In genomic region chr12:12891646-12892355, GRCh38 we compare ENCODE assay signal across 9 cellular contexts. TPM values are rescaled to one million over a fixed set of nuclear protein-coding genes. Genes with fewer than 3 reads are reported as not detected.
A peak's percentile ranks its signal among the peaks of the same experiment; 100 is the strongest.
DNase-seq lines count a peak whose midpoint lies in the region; ATAC-seq, FAIRE-seq and TF ChIP-seq lines count a peak whose summit lies in the region.
"Had no signal": no experiment of that assay in that cellular context is flagged by ENCODE, and none has a peak within 500 bp of the region (broad histone marks: within the 10 kb centered on the region; RNA-seq: fewer than 3 reads in every experiment).

No MANE protein-coding gene starts in this region.

- H2AFZ ChIP-seq in K562 (ENCODE audit: low read depth, low read length) (peak overlapping the region; percentile 89; the same call in 1 of the 2 replicates), HepG2 (ENCODE audit: low read length) (no peak overlapping the region)

- H3K4me3 ChIP-seq in K562 (peak overlapping the region; percentile 22; the same call in 1 of the 2 replicates), HepG2 (replicated peaks in 1 of 3; ENCODE audit: insufficient read depth in 1 of 3, low read depth in 2 of 3, low read length in 3 of 3) (peak overlapping the region; percentile 48 to 71 (median 52); a peak in 3 of 6 replicates), thyroid gland (replicated peaks in 1 of 3) (peak overlapping the region; percentile 27 to 47 (median 38))

- peak overlapping the region; percentile 75; the same call in 1 of the 2 replicates for H3K4me2 ChIP-seq in K562 (ENCODE audit: insufficient read depth, low read length)
- peak overlapping the region; percentile 97 for H3K4me2 ChIP-seq in HepG2 (ENCODE audit: low read depth, low read length)

- in situ Hi-C loops in K562 (cut with MboI) = no loop called here
- in situ Hi-C loops in HepG2 (cut with HindIII; ENCODE audit: extremely low pct_ligation_motif_present, low pct_unique_long_range_greater_than_20kb) = no loop called here

- H3K4me3 Mint-ChIP-seq in activated CD4-positive, alpha-beta T cell treated with anti-CD3 and anti-CD28 coated beads, Interleukin-2, amount 10 ng/mL, durations not matched to agents 24 days and 14 days = peak overlapping the region; percentile 84

- peaks cover 9% of the 10 kb centered on the region for H3K4me1 Mint-ChIP-seq in activated CD4-positive, alpha-beta T cell treated with anti-CD3 and anti-CD28 coated beads, Interleukin-2, amount 10 ng/mL, durations not matched to agents 24 days and 14 days
- H3K4me1 Mint-ChIP-seq: natural killer cell had no signal

- WGBS in K562 (ENCODE audit: insufficient coverage, low coverage, missing lambda C conversion rate) = 13% methylated on average over 12 of the region's 15 CpGs
- 17% methylated on average over 15 of the region's 15 CpGs for WGBS in HepG2 (ENCODE audit: low lambda C conversion rate)
- 6 to 7% methylated on average over 15 of the region's 15 CpGs for WGBS in thyroid gland, 2 donors

- no peak overlapping the region for H3K27ac Mint-ChIP-seq in activated CD4-positive, alpha-beta T cell treated with anti-CD3 and anti-CD28 coated beads, Interleukin-2, amount 10 ng/mL, durations not matched to agents 24 days and 14 days
- H3K27ac Mint-ChIP-seq: natural killer cell had no signal

- TF ChIP-seq EP300 in K562 (IDR thresholded peaks at IDR 0.05; ENCODE audit: low read length) (no peak), HepG2 (IDR thresholded peaks at IDR 0.05; ENCODE audit: low read depth in 2 of 2, low read length in 2 of 2) (no peak), HepG2 (CRISPR knock-in tag; IDR thresholded peaks at IDR 0.05; ENCODE audit: borderline replicate concordance) (no peak)

- BruUV-seq in K562 (replicated peaks; lab: Mats Ljungman, UMichigan) (no TSS peak), HepG2 (replicated peaks; lab: Mats Ljungman, UMichigan) (no TSS peak)

- H3K36me3 ChIP-seq in K562 (ENCODE audit: control insufficient read depth, insufficient read depth, low read length) (no peaks in the 10 kb centered on the region), HepG2 (replicated peaks in 1 of 2; ENCODE audit: control insufficient read depth in 1 of 2, insufficient read depth in 2 of 2, low read length in 2 of 2) (no peaks in the 10 kb centered on the region), thyroid gland (no peaks in the 10 kb centered on the region)

- intact Hi-C loops in activated CD4-positive, alpha-beta T cell treated with anti-CD3 and anti-CD28 coated beads, Interleukin-2, amount 10 ng/mL, durations not matched to agents 24 days and 14 days (cut with micrococcal nuclease) = no loop called here
- intact Hi-C loops in K562 (cut with micrococcal nuclease) = no loop called here
- intact Hi-C loops in HepG2 (cut with micrococcal nuclease; ENCODE audit: unreplicated experiment) = loop anchor here (5.0 kb wide), 2 partner anchors 54 to 1674 kb away; no protein-coding TSS in a partner anchor
- intact Hi-C loops in thyroid gland (cut with DNase I) = loop anchor here (5.0 to 10.0 kb wide), 2 partner anchors 54 to 167 kb away; no protein-coding TSS in a partner anchor

- no peak for TF ChIP-seq CTCF in K562 (IDR thresholded peaks at IDR 0.05 in 2 of 3, conservative IDR thresholded peaks at IDR 0.05 in 1 of 3; ENCODE audit: insufficient read depth in 2 of 3, low read depth in 1 of 3, low read length in 3 of 3)
- no peak for TF ChIP-seq CTCF in HepG2 (CRISPR knock-in tag; IDR thresholded peaks at IDR 0.05)
- TF ChIP-seq CTCF in thyroid gland (IDR thresholded peaks at IDR 0.05) = peak in 1 of 6 experiments; percentile 13

- peaks cover 14 to 30% of the 10 kb centered on the region in 2 experiments for H3K27me3 ChIP-seq in K562 (ENCODE audit: control insufficient read depth in 2 of 2, insufficient read depth in 2 of 2, low read length in 2 of 2)
- peaks cover 6 to 55% of the 10 kb centered on the region in 2 experiments; a peak in 4 of 5 replicates for H3K27me3 ChIP-seq in HepG2 (ENCODE audit: control insufficient read depth in 1 of 2, insufficient read depth in 2 of 2, low read length in 2 of 2)
- no peaks in the 10 kb centered on the region for H3K27me3 ChIP-seq in thyroid gland

- H3K36me3 Mint-ChIP-seq in activated CD4-positive, alpha-beta T cell treated with anti-CD3 and anti-CD28 coated beads, Interleukin-2, amount 10 ng/mL, durations not matched to agents 24 days and 14 days (ENCODE audit: low read depth) = no peaks in the 10 kb centered on the region
- H3K36me3 Mint-ChIP-seq: natural killer cell had no signal

- H3K9me3 ChIP-seq in K562 (replicated peaks; ENCODE audit: control insufficient read depth, insufficient read depth, low read depth, low read length) (no peaks in the 10 kb centered on the region), HepG2 (ENCODE audit: low read length) (no peaks in the 10 kb centered on the region), thyroid gland (no peaks in the 10 kb centered on the region)

- no peak for DNase-seq in activated CD4-positive, alpha-beta T cell treated with anti-CD3 and anti-CD28 coated beads, Interleukin-2, amount 10 ng/mL, durations not matched to agents 24 days and 14 days
- no peak for DNase-seq in activated CD4-positive, alpha-beta T cell treated with anti-CD3 and anti-CD28 coated beads for 48 hours
- DNase-seq in K562 (ENCODE audit: extremely low read depth in 1 of 4, low spot score in 3 of 4) (no peak), HepG2 (ENCODE audit: low spot score) (no peak), thyroid gland (peak; percentile 43 to 48), anterior cingulate cortex (lab: John Stamatoyannopoulos, UW) (no peak), GM19239 (ENCODE audit: insufficient read length, low spot score) (no peak)
- no peak for DNase-seq in activated CD8-positive, alpha-beta memory T cell treated with anti-CD3 and anti-CD28 coated beads, Interleukin-2, amount 50 U/mL, for 4 hours

- no peak for FAIRE-seq in K562 (lab: Jason Lieb, UNC)
- no peak for FAIRE-seq in HepG2 (lab: Jason Lieb, UNC)
- FAIRE-seq in GM19239 (lab: Jason Lieb, UNC) = no peak

- H3K4me1 ChIP-seq in K562 (replicated peaks in 1 of 2; ENCODE audit: control insufficient read depth in 2 of 2, insufficient read depth in 2 of 2, low read length in 2 of 2) (peaks cover 5 to 12% of the 10 kb centered on the region in 2 experiments; a peak in 4 of 5 replicates), HepG2 (ENCODE audit: insufficient read depth, low read length) (peaks cover 19% of the 10 kb centered on the region; the same call in 1 of the 2 replicates), thyroid gland (peaks cover 17 to 25% of the 10 kb centered on the region in 2 donors)

- POLR2A ChIA-PET in K562 (lab: Yijun Ruan, JAX) = interaction anchor here (1.1 kb wide), 2 partner anchors 14 to 105 kb away, joined by 3 read pairs; no protein-coding TSS in a partner anchor
- POLR2A ChIA-PET in HepG2 (lab: Yijun Ruan, JAX) = no interaction called here

- ATAC-seq in K562 (no peak), HepG2 (no peak)

- no peaks in the 10 kb centered on the region for H3K79me2 ChIP-seq in K562 (ENCODE audit: control insufficient read depth, insufficient read depth, low read length)
- no peaks in the 10 kb centered on the region for H3K79me2 ChIP-seq in HepG2 (ENCODE audit: insufficient read depth, low read length)

- H3K27me3 Mint-ChIP-seq in activated CD4-positive, alpha-beta T cell treated with anti-CD3 and anti-CD28 coated beads, Interleukin-2, amount 10 ng/mL, durations not matched to agents 24 days and 14 days = peaks cover 51% of the 10 kb centered on the region

- H3K9ac ChIP-seq in K562 (ENCODE audit: insufficient read depth in 1 of 2, low read depth in 2 of 2, low read length in 2 of 2) (peak overlapping the region in 1 of 2 experiments; percentile 87; a peak in 2 of 4 replicates), HepG2 (ENCODE audit: insufficient read depth, low read depth, low read length) (no peak overlapping the region)

- TF ChIP-seq RAD21 in K562 (CRISPR knock-in tag; conservative IDR thresholded peaks at IDR 0.05 in 1 of 2, IDR thresholded peaks at IDR 0.05 in 1 of 2) (no peak), HepG2 (CRISPR knock-in tag; IDR thresholded peaks at IDR 0.05) (no peak)

- CTCF ChIA-PET in K562 (lab: Yijun Ruan, JAX; ENCODE audit: low intra/inter-chr PET ratio) (no interaction called here), HepG2 (lab: Yijun Ruan, JAX; ENCODE audit: low intra/inter-chr PET ratio, low total read pairs) (no interaction called here)

- no peaks in the 10 kb centered on the region for H3K9me1 ChIP-seq in K562 (ENCODE audit: control insufficient read depth, insufficient read depth, low read length)

- TF ChIP-seq POLR2A in K562 (conservative IDR thresholded peaks at IDR 0.05) (no peak), HepG2 (IDR thresholded peaks at IDR 0.05; ENCODE audit: insufficient read depth in 1 of 2, low read depth in 2 of 2, low read length in 2 of 2) (no peak), thyroid gland (IDR thresholded peaks at IDR 0.05) (no peak)

- no peaks in the 10 kb centered on the region for H3K9me3 Mint-ChIP-seq in activated CD4-positive, alpha-beta T cell treated with anti-CD3 and anti-CD28 coated beads, Interleukin-2, amount 10 ng/mL, durations not matched to agents 24 days and 14 days
- H3K9me3 Mint-ChIP-seq: natural killer cell had no signal

- H4K20me1 ChIP-seq in K562 (replicated peaks; ENCODE audit: control insufficient read depth, insufficient read depth, low read length) (no peaks in the 10 kb centered on the region), HepG2 (ENCODE audit: insufficient read depth, low read length) (no peaks in the 10 kb centered on the region)

- H3K27ac ChIP-seq in K562 (ENCODE audit: extremely low read depth, low read depth, low read length) (no peak overlapping the region), HepG2 (ENCODE audit: extremely low read length, insufficient read depth, low read length) (no peak overlapping the region), thyroid gland (peak overlapping the region; percentile 88 to 98 (median 94))

RNA-seq across cellular contexts. Expression of gene GPRC5A, which starts 0.4 kb away (rescaled TPM):
- not detected in 2 replicates for total RNA-seq in activated CD4-positive, alpha-beta T cell treated with anti-CD3 and anti-CD28 coated beads, Interleukin-2, amount 10 ng/mL, durations not matched to agents 24 days and 14 days
- total RNA-seq in K562 (2011; cell fraction: chromatin; rRNA removed; ENCODE audit: low replicate concordance) = 0.16 and 0.65 TPM in 2 replicates
- total RNA-seq in K562 (2011; cell fraction: nucleolus; rRNA removed) = 0.17 and 0.26 TPM in 2 replicates
- 0.07 and 0.23 TPM in 2 replicates for total RNA-seq in K562 (2011; cell fraction: nucleoplasm; rRNA removed)
- total RNA-seq in K562 (2014; rRNA removed) = not detected in 2 replicates
- total RNA-seq in K562 (2014; rRNA removed; fragmentation: Illumina TruSeq; extraction: Trizol) = not detected in 2 replicates
- total RNA-seq in K562 (2015; rRNA removed; fragmentation: Illumina TruSeq; extraction: Trizol) = not detected in 2 replicates
- 0.64 and 0.78 TPM in 2 replicates for total RNA-seq in K562 (2021)
- 0.08 and 0.18 TPM in 2 replicates for polyA plus RNA-seq in K562 (2011; rRNA removed)
- polyA plus RNA-seq in K562 (2011; cell fraction: cytosol; rRNA removed) = 0.28 and 0.66 TPM in 2 replicates
- 0.06 and 0.29 TPM in 2 replicates for polyA plus RNA-seq in K562 (2011; cell fraction: nucleus; rRNA removed)
- polyA plus RNA-seq in K562 (2012) = 0.03 and 0.04 TPM in 2 replicates
- polyA plus RNA-seq in K562 (2014; fragmentation: Illumina TruSeq; extraction: Trizol) = 0.01 and 0.03 TPM in 2 replicates
- polyA plus RNA-seq in K562 (2014; fragmentation: Nextera tagmentation; extraction: Ambion mirVana) = not detected
- 0.04 TPM in 1 of 2 replicates, not detected in the other for polyA plus RNA-seq in K562 (2014; rRNA removed)
- 0.18 and 0.53 TPM in 2 replicates for polyA minus RNA-seq in K562 (2011; rRNA and poly(A)+ RNA removed)
- 0.38 and 2.5 TPM in 2 replicates for polyA minus RNA-seq in K562 (2011; cell fraction: cytosol; rRNA and poly(A)+ RNA removed)
- polyA minus RNA-seq in K562 (2011; cell fraction: nucleus; rRNA and poly(A)+ RNA removed) = 0.44 and 0.54 TPM in 2 replicates
- 0.24 and 0.27 TPM in 2 replicates for total RNA-seq in HepG2 (2016; rRNA removed; fragmentation: Illumina TruSeq; extraction: Trizol)
- 0.18 TPM in 1 of 2 replicates, not detected in the other for total RNA-seq in HepG2 (2016; cell fraction: cytosol; rRNA removed; fragmentation: Illumina TruSeq; extraction: Trizol; ENCODE audit: low read depth)
- 0.18 and 0.80 TPM in 2 replicates for total RNA-seq in HepG2 (2016; cell fraction: insoluble cytoplasmic fraction; rRNA removed; fragmentation: Illumina TruSeq; extraction: Trizol)
- 0.06 and 0.07 TPM in 2 replicates for total RNA-seq in HepG2 (2016; cell fraction: membrane; rRNA removed; fragmentation: Illumina TruSeq; extraction: Trizol)
- total RNA-seq in HepG2 (2016; cell fraction: nucleus; rRNA removed; fragmentation: Illumina TruSeq; extraction: Trizol) = 0.63 and 1.0 TPM in 2 replicates
- polyA plus RNA-seq in HepG2 (2011; rRNA removed) = 3.0 and 3.3 TPM in 2 replicates
- 3.3 TPM in 2 replicates for polyA plus RNA-seq in HepG2 (2011; cell fraction: cytosol; rRNA removed)
- polyA plus RNA-seq in HepG2 (2011; cell fraction: nucleus; rRNA removed) = 1.1 and 1.2 TPM in 2 replicates
- 0.38 and 0.91 TPM in 2 replicates for polyA plus RNA-seq in HepG2 (2012)
- polyA plus RNA-seq in HepG2 (2016; cell fraction: cytosol; fragmentation: Illumina TruSeq; extraction: Trizol; ENCODE audit: low read depth) = 0.05 and 0.16 TPM in 2 replicates
- 0.49 and 0.73 TPM in 2 replicates for polyA plus RNA-seq in HepG2 (2016; cell fraction: insoluble cytoplasmic fraction; fragmentation: Illumina TruSeq; extraction: Trizol; ENCODE audit: low read depth)
- 0.24 and 0.27 TPM in 2 replicates for polyA plus RNA-seq in HepG2 (2016; cell fraction: membrane; fragmentation: Illumina TruSeq; extraction: Trizol; ENCODE audit: low read depth)
- 1.00 and 1.3 TPM in 2 replicates for polyA plus RNA-seq in HepG2 (2016; cell fraction: nucleus; fragmentation: Illumina TruSeq; extraction: Trizol; ENCODE audit: insufficient read depth, low read depth)
- 20.8 and 1,453 TPM in 2 replicates for polyA minus RNA-seq in HepG2 (2011; rRNA and poly(A)+ RNA removed; ENCODE audit: low replicate concordance)
- polyA minus RNA-seq in HepG2 (2011; cell fraction: cytosol; rRNA and poly(A)+ RNA removed) = 2.6 and 2.8 TPM in 2 replicates
- 1.1 and 1.4 TPM in 2 replicates for polyA minus RNA-seq in HepG2 (2011; cell fraction: nucleus; rRNA and poly(A)+ RNA removed)
- 100 to 1,000 TPM; 107 to 207 (median 128) TPM for total RNA-seq in thyroid gland

Comparison
In these comparisons a context has a peak if more than half of its experiments do, and no peak if none do; other contexts are left out.
1. DNase-seq: peak in thyroid gland (2 of 2); none in activated CD4-positive, alpha-beta T cell treated with anti-CD3 and anti-CD28 coated beads, Interleukin-2, amount 10 ng/mL, durations not matched to agents 24 days and 14 days (single experiment), activated CD4-positive, alpha-beta T cell treated with anti-CD3 and anti-CD28 coated beads for 48 hours (single experiment), K562 (0 of 4), HepG2 (single experiment), anterior cingulate cortex (0 of 58), activated CD8-positive, alpha-beta memory T cell treated with anti-CD3 and anti-CD28 coated beads, Interleukin-2, amount 50 U/mL, for 4 hours (single experiment) and GM19239 (single experiment).
2. H3K27ac ChIP-seq: peak in thyroid gland (3 of 3); none in K562 (single experiment) and HepG2 (single experiment).
3. RNA of gene GPRC5A, which starts 0.4 kb away (total RNA-seq): 107 to 207 TPM in thyroid gland; 0.06 to 1.0 TPM in HepG2, not detected in activated CD4-positive, alpha-beta T cell treated with anti-CD3 and anti-CD28 coated beads, Interleukin-2, amount 10 ng/mL, durations not matched to agents 24 days and 14 days and 0.07 to 0.78 TPM in K562; every median in the first group is over 10 times any median in the second.
4. intact Hi-C loops: an anchor here in HepG2 (5.0 kb wide) and thyroid gland (5.0 to 10.0 kb wide); none called in activated CD4-positive, alpha-beta T cell treated with anti-CD3 and anti-CD28 coated beads, Interleukin-2, amount 10 ng/mL, durations not matched to agents 24 days and 14 days and K562.
5. Peak in every context shown above with its lines, with median percentiles within 50 percentile points of each other: H3K4me3 ChIP-seq.